Comparison of ENCODE assay signal across 18 cellular contexts in genomic region chr17:76357597-76358158, GRCh38. TPM values are rescaled to one million over a fixed set of nuclear protein-coding genes. Genes with fewer than 3 reads are reported as not detected.
DNase-seq lines count a peak whose midpoint lies in the region; ATAC-seq, FAIRE-seq and TF ChIP-seq lines count a peak whose summit lies in the region.
"Had no signal": no experiment of that assay in that cellular context is flagged by ENCODE, and none has a peak within 500 bp of the region (broad histone marks: within the 10 kb centered on the region; RNA-seq: fewer than 3 reads in every experiment).

No MANE protein-coding gene starts in this region.

- no peak for FAIRE-seq in frontal cortex (lab: Jason Lieb, UNC)
- FAIRE-seq: A549, GM12892 had no signal

- H3K4me1 Mint-ChIP-seq in neural crest cell, result peaks cover 36% of the 10 kb centered on the region

- H3K9me3 Mint-ChIP-seq in neural crest cell, result no peaks in the 10 kb centered on the region
- H3K9me3 Mint-ChIP-seq: CD8-positive, alpha-beta memory T cell had no signal

- H3K27me3 ChIP-seq in DOHH2 (ENCODE audit: control insufficient read depth, low read length) (no peaks in the 10 kb centered on the region), Loucy (ENCODE audit: insufficient read depth, low read length, poor library complexity, severe bottlenecking) (no peaks in the 10 kb centered on the region), SU-DHL-6 (ENCODE audit: low read length) (no peaks in the 10 kb centered on the region)
- H3K27me3 ChIP-seq: BLaER1 had no signal

- no peaks in the 10 kb centered on the region for H3K9me2 ChIP-seq in DOHH2 (replicated peaks; ENCODE audit: control insufficient read depth, low read length)
- H3K9me2 ChIP-seq in Loucy (replicated peaks; ENCODE audit: low read depth, low read length), result no peaks in the 10 kb centered on the region
- no peaks in the 10 kb centered on the region for H3K9me2 ChIP-seq in SU-DHL-6 (replicated peaks; ENCODE audit: insufficient read depth, low read length)

- no peak for ATAC-seq in HG02759 (IDR thresholded peaks at IDR 0.05; ENCODE audit: unreplicated experiment)
- no peak for ATAC-seq in HG03097 (IDR thresholded peaks at IDR 0.05; ENCODE audit: low FRiP score, unreplicated experiment)
- ATAC-seq: A549, Panc1 had no signal

- H3F3A ChIP-seq in DOHH2 (ENCODE audit: control insufficient read depth, insufficient read depth) (no peaks in the 10 kb centered on the region; the same call in 1 of the 2 replicates), Loucy (ENCODE audit: low read depth) (no peaks in the 10 kb centered on the region), SU-DHL-6 (ENCODE audit: insufficient read depth) (no peaks in the 10 kb centered on the region; the same call in 1 of the 2 replicates)

- H3K4me2 ChIP-seq in DOHH2 (ENCODE audit: low read length), result peak overlapping the region; percentile 84
- H3K4me2 ChIP-seq in Loucy (ENCODE audit: low read depth, low read length, poor library complexity, severe bottlenecking), result no peak overlapping the region
- no peak overlapping the region for H3K4me2 ChIP-seq in SU-DHL-6 (ENCODE audit: low read depth, low read length, poor library complexity, severe bottlenecking)
- H3K4me2 ChIP-seq: BLaER1 had no signal

- no peak for TF ChIP-seq CTCF in DOHH2 (IDR thresholded peaks at IDR 0.05; ENCODE audit: low read depth, low read length, poor library complexity, severe bottlenecking)
- TF ChIP-seq CTCF in Loucy (conservative IDR thresholded peaks at IDR 0.05; ENCODE audit: low read length), result no peak
- TF ChIP-seq CTCF in SU-DHL-6 (IDR thresholded peaks at IDR 0.05; ENCODE audit: insufficient read depth, low read length, poor library complexity, severe bottlenecking), result no peak
- no peak for TF ChIP-seq CTCF in neural crest cell (conservative IDR thresholded peaks at IDR 0.05)

- H2AFZ ChIP-seq in Loucy (ENCODE audit: low read length) (peak overlapping the region; percentile 10; the same call in 1 of the 2 replicates), SU-DHL-6 (ENCODE audit: low read depth, low read length, severe bottlenecking) (peak overlapping the region; percentile 44)

- DNase-seq in neural crest cell (ENCODE audit: low read depth, low spot score) (no peak), hippocampal formation (lab: John Stamatoyannopoulos, UW) (no peak), frontal cortex (ENCODE audit: low spot score in 2 of 2) (no peak)
- DNase-seq: CD8-positive, alpha-beta memory T cell; IMR-90; NCI-H1092 treated with DMSO at 0.1 percent for 48 hours; NCI-H2081 treated with DMSO at 0.1 percent for 48 hours; NCI-H510A; Right ventricle myocardium superior had no signal

- H3K9me3 ChIP-seq in DOHH2 (ENCODE audit: control insufficient read depth, insufficient read depth, low read length), result no peaks in the 10 kb centered on the region
- no peaks in the 10 kb centered on the region for H3K9me3 ChIP-seq in Loucy (ENCODE audit: insufficient read depth, low read depth, low read length)
- no peaks in the 10 kb centered on the region for H3K9me3 ChIP-seq in SU-DHL-6 (ENCODE audit: insufficient read depth, low read length)
- H3K9me3 ChIP-seq: A549, BLaER1 had no signal

- no peaks in the 10 kb centered on the region for H3K27me3 Mint-ChIP-seq in neural crest cell (ENCODE audit: low read depth)

- H3K4me3 ChIP-seq in DOHH2 (ENCODE audit: low read length), result peak overlapping the region; percentile 65
- H3K4me3 ChIP-seq in Loucy (ENCODE audit: low read length, poor library complexity, severe bottlenecking), result no peak overlapping the region
- H3K4me3 ChIP-seq in SU-DHL-6 (ENCODE audit: insufficient read depth, low read length, poor library complexity, severe bottlenecking), result no peak overlapping the region
- H3K4me3 ChIP-seq: A549, BLaER1 had no signal

- H3K36me3 ChIP-seq in DOHH2 (ENCODE audit: control insufficient read depth, low read length) (no peaks in the 10 kb centered on the region), Loucy (ENCODE audit: insufficient read depth, low read length) (no peaks in the 10 kb centered on the region), SU-DHL-6 (ENCODE audit: low read length) (no peaks in the 10 kb centered on the region)
- H3K36me3 ChIP-seq: BLaER1 had no signal

- H3K4me1 ChIP-seq in DOHH2 (ENCODE audit: control insufficient read depth, low read length), result peaks cover 23% of the 10 kb centered on the region
- H3K4me1 ChIP-seq in Loucy (ENCODE audit: insufficient read depth, low read length, poor library complexity, severe bottlenecking), result peaks cover 6% of the 10 kb centered on the region

- H3K9ac ChIP-seq in Loucy (ENCODE audit: low read depth, low read length, poor library complexity, severe bottlenecking) (no peak overlapping the region), SU-DHL-6 (ENCODE audit: low read length) (no peak overlapping the region)
- H3K9ac ChIP-seq: BLaER1 had no signal

- H3K36me3 Mint-ChIP-seq in neural crest cell (ENCODE audit: low read depth), result peaks cover 3% of the 10 kb centered on the region

- peak overlapping the region; percentile 40 for H3K4me3 Mint-ChIP-seq in neural crest cell

- H4K20me1 ChIP-seq in DOHH2 (ENCODE audit: control insufficient read depth, insufficient read depth, low read depth, low read length) (no peaks in the 10 kb centered on the region), Loucy (ENCODE audit: insufficient read depth, low read length, poor library complexity, severe bottlenecking) (peaks cover 3% of the 10 kb centered on the region), SU-DHL-6 (ENCODE audit: low read depth, low read length) (no peaks in the 10 kb centered on the region)
- H4K20me1 ChIP-seq: BLaER1 had no signal

- H3K27ac Mint-ChIP-seq in neural crest cell (ENCODE audit: unreplicated experiment), result no peak overlapping the region
- H3K27ac Mint-ChIP-seq: CD8-positive, alpha-beta memory T cell had no signal

- peaks cover 8% of the 10 kb centered on the region for H3K79me2 ChIP-seq in DOHH2 (ENCODE audit: control insufficient read depth, low read length)
- peaks cover 7% of the 10 kb centered on the region for H3K79me2 ChIP-seq in Loucy (ENCODE audit: insufficient read depth, low read length)
- peaks cover 6% of the 10 kb centered on the region for H3K79me2 ChIP-seq in SU-DHL-6 (ENCODE audit: insufficient read depth, low read length)

- no peak overlapping the region for H3K27ac ChIP-seq in DOHH2 (ENCODE audit: low read depth, low read length)
- no peak overlapping the region for H3K27ac ChIP-seq in SU-DHL-6 (ENCODE audit: low read depth, low read length)
- H3K27ac ChIP-seq: A549, BLaER1 had no signal

RNA-seq across cellular contexts. Expression of gene PRPSAP1, which starts 4.0 kb away (rescaled TPM):
- total RNA-seq in neural crest cell (68.4 and 73.6 TPM in 2 replicates), frontal cortex (52.2 TPM)

RNA-seq across cellular contexts. Expression of gene SPHK1, which starts 26.7 kb away (rescaled TPM):
- total RNA-seq in neural crest cell (19.5 and 21.1 TPM in 2 replicates), frontal cortex (1.6 TPM)

RNA-seq across cellular contexts. Expression of gene QRICH2, which starts 49.6 kb away (rescaled TPM):
- total RNA-seq in neural crest cell, result 10.6 and 12.3 TPM in 2 replicates
- total RNA-seq in frontal cortex, result 6.9 TPM
